9 cellular contexts compared by ENCODE assay signal in the genomic region with DNA sequence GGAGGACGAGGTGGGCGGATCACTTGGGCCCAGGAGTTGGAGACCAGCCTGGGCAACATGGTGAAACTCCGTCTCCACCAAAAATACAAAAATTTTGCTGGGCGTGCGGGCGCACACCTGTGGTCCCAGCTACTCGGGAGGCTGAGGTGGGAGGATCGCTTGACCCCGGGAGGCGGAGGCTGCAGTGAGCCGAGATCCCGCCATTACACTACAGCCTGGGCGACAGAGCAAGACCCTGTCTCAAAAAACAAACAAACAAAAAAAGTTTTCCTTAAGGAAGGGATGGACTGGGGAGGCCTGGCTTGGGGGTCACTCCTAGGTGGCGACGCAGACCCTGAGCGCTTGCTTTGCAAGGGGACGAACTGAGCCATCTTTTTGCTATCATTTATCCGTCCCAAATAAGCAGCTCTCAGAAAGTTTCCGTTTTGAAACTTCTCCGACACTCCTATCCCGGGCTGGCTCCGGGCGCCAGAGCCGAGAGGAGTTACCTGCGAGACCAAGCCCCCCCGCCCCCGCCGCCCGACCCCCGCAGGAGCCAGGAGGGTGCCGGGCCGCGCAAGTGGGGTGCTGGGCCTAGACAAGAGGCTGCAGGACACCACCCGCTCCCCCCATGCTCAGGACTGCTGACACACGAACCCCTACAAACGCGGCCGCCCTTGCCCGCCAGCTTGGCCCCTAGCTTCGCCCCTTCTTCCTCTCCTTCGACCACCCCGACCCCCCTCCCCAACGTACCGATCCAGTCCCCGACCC. TPM values are rescaled to one million over a fixed set of nuclear protein-coding genes. Genes with fewer than 3 reads are reported as not detected.
A peak's percentile ranks its signal among the peaks of the same experiment; 100 is the strongest.
DNase-seq lines count a peak whose midpoint lies in the region; ATAC-seq and TF ChIP-seq lines count a peak whose summit lies in the region.
"Had no signal": no experiment of that assay in that cellular context is flagged by ENCODE, and none has a peak within 500 bp of the region (broad histone marks: within the 10 kb centered on the region; RNA-seq: fewer than 3 reads in every experiment).

No MANE protein-coding gene starts in this region.

- TF ChIP-seq CTCF in Calu3 (IDR thresholded peaks at IDR 0.05; ENCODE audit: unreplicated experiment) (no peak), sigmoid colon (IDR thresholded peaks at IDR 0.05) (no peak)

- 33% methylated on average over 45 of the region's 45 CpGs for whole genome bisulfite sequencing in right cardiac atrium
- 23 to 33% methylated on average over 45 of the region's 45 CpGs for WGBS in sigmoid colon, 2 donors

- no peak overlapping the region for H3K27ac ChIP-seq in right cardiac atrium (ENCODE audit: low read length)
- peak overlapping the region; percentile 27 to 72 (median 58) for H3K27ac ChIP-seq in sigmoid colon

- no TSS peak for BruUV-seq in Calu3 (replicated peaks; lab: Mats Ljungman, UMichigan)

- no peaks in the 10 kb centered on the region for H3K27me3 ChIP-seq in right cardiac atrium (ENCODE audit: control insufficient read depth, insufficient read depth)
- no peaks in the 10 kb centered on the region for H3K27me3 ChIP-seq in sigmoid colon

- TF ChIP-seq EP300 in sigmoid colon (IDR thresholded peaks at IDR 0.05), result no peak

- intact Hi-C loops in Calu3 (cut with micrococcal nuclease; ENCODE audit: unreplicated experiment), result no loop called here
- intact Hi-C loops in right cardiac atrium (cut with DNase I), result no loop called here
- intact Hi-C loops in sigmoid colon (cut with DNase I), result no loop called here

- peaks cover 16% of the 10 kb centered on the region for H3K36me3 Mint-ChIP-seq in Calu3 (ENCODE audit: insufficient read depth, unreplicated experiment)
- no peaks in the 10 kb centered on the region for H3K36me3 Mint-ChIP-seq in activated naive CD8-positive, alpha-beta T cell treated with anti-CD3 and anti-CD28 coated beads for 36 hours

- no peaks in the 10 kb centered on the region for H3K9me3 ChIP-seq in right cardiac atrium (ENCODE audit: control insufficient read depth, low read length)
- H3K9me3 ChIP-seq in sigmoid colon, result no peaks in the 10 kb centered on the region

- no peaks in the 10 kb centered on the region for H3K36me3 ChIP-seq in sigmoid colon

- H3K27me3 Mint-ChIP-seq in Calu3 (ENCODE audit: unreplicated experiment), result no peaks in the 10 kb centered on the region
- H3K27me3 Mint-ChIP-seq in activated naive CD8-positive, alpha-beta T cell treated with anti-CD3 and anti-CD28 coated beads for 36 hours, result peaks cover 70% of the 10 kb centered on the region

- H3K4me1 ChIP-seq in right cardiac atrium (ENCODE audit: control insufficient read depth, insufficient read depth, low read length), result peaks cover 2% of the 10 kb centered on the region
- peaks cover 0 to 23% (median 11%) of the 10 kb centered on the region in 4 donors for H3K4me1 ChIP-seq in sigmoid colon

- ATAC-seq in right cardiac atrium, result peak; percentile 38 to 56
- no peak for ATAC-seq in HG03520 (IDR thresholded peaks at IDR 0.05; ENCODE audit: unreplicated experiment)
- ATAC-seq in GM18867 (IDR thresholded peaks at IDR 0.05; ENCODE audit: unreplicated experiment), result no peak

- peak overlapping the region; percentile 83 for H3K4me3 Mint-ChIP-seq in Calu3 (ENCODE audit: low read depth, unreplicated experiment)
- peak overlapping the region; percentile 63 for H3K4me3 Mint-ChIP-seq in activated naive CD8-positive, alpha-beta T cell treated with anti-CD3 and anti-CD28 coated beads for 36 hours

- CTCF ChIA-PET in Calu3 (lab: Charles Lee), result no interaction called here

- H3K9me3 Mint-ChIP-seq in Calu3 (ENCODE audit: low read depth, unreplicated experiment), result peaks cover 4% of the 10 kb centered on the region
- H3K9me3 Mint-ChIP-seq in activated naive CD8-positive, alpha-beta T cell treated with anti-CD3 and anti-CD28 coated beads for 36 hours, result no peaks in the 10 kb centered on the region

- peak overlapping the region; percentile 71 for H3K27ac Mint-ChIP-seq in Calu3 (ENCODE audit: unreplicated experiment)
- no peak overlapping the region for H3K27ac Mint-ChIP-seq in activated naive CD8-positive, alpha-beta T cell treated with anti-CD3 and anti-CD28 coated beads for 36 hours

- peaks cover 39% of the 10 kb centered on the region for H3K4me1 Mint-ChIP-seq in Calu3 (ENCODE audit: low read depth, unreplicated experiment)
- H3K4me1 Mint-ChIP-seq in activated naive CD8-positive, alpha-beta T cell treated with anti-CD3 and anti-CD28 coated beads for 36 hours, result peaks cover 6% of the 10 kb centered on the region

- no peak for TF ChIP-seq POLR2A in sigmoid colon (IDR thresholded peaks at IDR 0.05)

- H3K4me3 ChIP-seq in right cardiac atrium (ENCODE audit: low read length) (peak overlapping the region; percentile 85), sigmoid colon (peak overlapping the region; percentile 55 to 90 (median 80))

- DNase-seq in Calu3 (no peak), right cardiac atrium (peak; percentile 24 to 63 (median 51)), sigmoid colon (peak; percentile 69), NCI-H748 (lab: John Stamatoyannopoulos, UW; ENCODE audit: unreplicated experiment) (no peak), SKM-1 treated with dmso at 0.1 percent for 144 hours (lab: John Stamatoyannopoulos, UW; ENCODE audit: unreplicated experiment) (no peak)
- DNase-seq in activated naive CD8-positive, alpha-beta T cell treated with anti-CD3 and anti-CD28 coated beads for 36 hours, result no peak
- DNase-seq: SHP77 treated with DMSO at 0.1 percent for 48 hours had no signal

RNA-seq across cellular contexts. Expression of a gene that starts 0.7 kb away (rescaled TPM):
- total RNA-seq in Calu3 (2022) (5.1 and 5.8 TPM in 2 replicates), right cardiac atrium (1 to 10 TPM; 4.1 to 5.9 (median 5.1) TPM), sigmoid colon (10 to 100 TPM in 2 of 4 donors, 1 to 10 TPM in 2; 3.9 to 19.7 (median 11.1) TPM)
- not detected for total RNA-seq in activated naive CD8-positive, alpha-beta T cell treated with anti-CD3 and anti-CD28 coated beads for 36 hours
- polyA plus RNA-seq in right cardiac atrium (1.8 TPM), sigmoid colon (1 to 10 TPM in 2 of 3 donors, under 1 TPM in 1; 0.23 to 1.8 (median 1.8) TPM)

Comparison
In these comparisons a context has a peak if more than half of its experiments do, and no peak if none do; other contexts are left out.
1. DNase-seq: peak in right cardiac atrium (3 of 3) and sigmoid colon (single experiment); none in Calu3 (single experiment), activated naive CD8-positive, alpha-beta T cell treated with anti-CD3 and anti-CD28 coated beads for 36 hours (single experiment), NCI-H748 (single experiment) and SKM-1 treated with dmso at 0.1 percent for 144 hours (single experiment).
2. ATAC-seq: peak in right cardiac atrium (2 of 2); none in HG03520 (single experiment) and GM18867 (single experiment).